Comparison of ENCODE assay signal across 18 cellular contexts in the genomic region with DNA sequence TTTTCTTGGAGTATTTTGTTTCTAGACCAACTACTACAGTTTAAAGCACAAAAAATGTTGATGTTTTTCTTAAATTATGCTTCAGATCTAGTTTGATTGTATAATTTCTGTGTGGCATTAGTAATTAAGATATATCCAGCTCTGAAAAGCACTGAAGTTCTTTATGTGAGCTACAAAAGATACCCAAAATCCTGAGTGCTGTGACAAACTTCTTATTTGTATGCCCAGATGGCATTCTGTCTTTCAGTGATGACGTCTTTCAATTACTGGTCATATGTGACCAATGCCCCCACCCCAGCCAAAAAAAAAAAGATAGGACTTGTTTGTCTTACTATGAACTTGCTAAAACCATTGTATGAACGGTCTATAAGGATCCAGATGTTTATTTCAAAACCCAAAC. TPM values are rescaled to one million over a fixed set of nuclear protein-coding genes. Genes with fewer than 3 reads are reported as not detected.
A peak's percentile ranks its signal among the peaks of the same experiment; 100 is the strongest.
DNase-seq lines count a peak whose midpoint lies in the region; ATAC-seq lines count a peak whose summit lies in the region.
"Had no signal": no experiment of that assay in that cellular context is flagged by ENCODE, and none has a peak within 500 bp of the region (broad histone marks: within the 10 kb centered on the region; RNA-seq: fewer than 3 reads in every experiment).

No MANE protein-coding gene starts in this region.

- peaks cover 22% of the 10 kb centered on the region for H3K36me3 Mint-ChIP-seq in activated naive CD8-positive, alpha-beta T cell
- H3K36me3 Mint-ChIP-seq in activated naive CD8-positive, alpha-beta T cell treated with anti-CD3 and anti-CD28 coated beads, Interleukin-2, amount 50 U/mL, for 24 hours (ENCODE audit: low read depth), result peaks cover 72% of the 10 kb centered on the region
- peaks cover 6% of the 10 kb centered on the region for H3K36me3 Mint-ChIP-seq in T-helper 17 cell (ENCODE audit: low read depth)
- peaks cover 0 to 83% (median 22%) of the 10 kb centered on the region in 3 donors for H3K36me3 Mint-ChIP-seq in naive thymus-derived CD8-positive, alpha-beta T cell

- H3K27me3 Mint-ChIP-seq in activated naive CD8-positive, alpha-beta T cell, result no peaks in the 10 kb centered on the region
- no peaks in the 10 kb centered on the region for H3K27me3 Mint-ChIP-seq in activated naive CD8-positive, alpha-beta T cell treated with anti-CD3 and anti-CD28 coated beads, Interleukin-2, amount 50 U/mL, for 24 hours
- no peaks in the 10 kb centered on the region for H3K27me3 Mint-ChIP-seq in T-helper 17 cell
- H3K27me3 Mint-ChIP-seq in naive thymus-derived CD8-positive, alpha-beta T cell, result no peaks in the 10 kb centered on the region

- no peak overlapping the region for H3K4me3 Mint-ChIP-seq in activated naive CD8-positive, alpha-beta T cell
- H3K4me3 Mint-ChIP-seq in activated naive CD8-positive, alpha-beta T cell treated with anti-CD3 and anti-CD28 coated beads, Interleukin-2, amount 50 U/mL, for 24 hours, result no peak overlapping the region
- H3K4me3 Mint-ChIP-seq in T-helper 17 cell, result no peak overlapping the region
- H3K4me3 Mint-ChIP-seq in naive thymus-derived CD8-positive, alpha-beta T cell, result no peak overlapping the region
- H3K4me3 Mint-ChIP-seq: HFFc6 had no signal

- no peaks in the 10 kb centered on the region for H3K9me3 Mint-ChIP-seq in activated naive CD8-positive, alpha-beta T cell (ENCODE audit: low read depth)
- no peaks in the 10 kb centered on the region for H3K9me3 Mint-ChIP-seq in activated naive CD8-positive, alpha-beta T cell treated with anti-CD3 and anti-CD28 coated beads, Interleukin-2, amount 50 U/mL, for 24 hours
- no peaks in the 10 kb centered on the region for H3K9me3 Mint-ChIP-seq in naive thymus-derived CD8-positive, alpha-beta T cell
- H3K9me3 Mint-ChIP-seq: HFFc6 had no signal

- H3K4me1 Mint-ChIP-seq in activated naive CD8-positive, alpha-beta T cell (ENCODE audit: low read depth), result peaks cover 63% of the 10 kb centered on the region
- H3K4me1 Mint-ChIP-seq in activated naive CD8-positive, alpha-beta T cell treated with anti-CD3 and anti-CD28 coated beads, Interleukin-2, amount 50 U/mL, for 24 hours, result peaks cover 51% of the 10 kb centered on the region
- H3K4me1 Mint-ChIP-seq in T-helper 17 cell, result peaks cover 25% of the 10 kb centered on the region
- peaks cover 16 to 58% (median 50%) of the 10 kb centered on the region in 4 donors for H3K4me1 Mint-ChIP-seq in naive thymus-derived CD8-positive, alpha-beta T cell

- DNase-seq in activated naive CD8-positive, alpha-beta T cell treated with anti-CD3 and anti-CD28 coated beads, Interleukin-2, amount 50 U/mL, for 24 hours, result no peak
- no peak for DNase-seq in T-helper 17 cell
- DNase-seq in naive thymus-derived CD8-positive, alpha-beta T cell, result no peak
- DNase-seq in 8988T, result no peak
- DNase-seq: DMS79, H7, HFFc6, KG1, MV-4-11, NCI-H1417, NCI-H187, NCI-H345, NCI-H526, SJCRH30 had no signal

- POLR2A ChIA-PET in naive thymus-derived CD8-positive, alpha-beta T cell (lab: Charles Lee), result interaction anchor here (1.8 to 2.7 kb wide), 2 partner anchors 40 to 54 kb away, joined by 7 to 8 read pairs; a partner anchor contains a TSS

- ATAC-seq in activated naive CD8-positive, alpha-beta T cell treated with anti-CD3 and anti-CD28 coated beads, Interleukin-2, amount 50 U/mL, for 24 hours, result no peak
- ATAC-seq in T-helper 17 cell (no peak), GM21825 (IDR thresholded peaks at IDR 0.05; ENCODE audit: unreplicated experiment) (no peak), GM21423 (IDR thresholded peaks at IDR 0.05; ENCODE audit: unreplicated experiment) (no peak)
- no peak for ATAC-seq in naive thymus-derived CD8-positive, alpha-beta T cell

- no peaks in the 10 kb centered on the region for H3K9me3 ChIP-seq in T-helper 17 cell (ENCODE audit: control insufficient read depth, low read length, poor library complexity, severe bottlenecking)
- H3K9me3 ChIP-seq: BLaER1, SJCRH30 had no signal

- H3K27ac Mint-ChIP-seq in activated naive CD8-positive, alpha-beta T cell, result peak overlapping the region; percentile 79
- no peak overlapping the region for H3K27ac Mint-ChIP-seq in activated naive CD8-positive, alpha-beta T cell treated with anti-CD3 and anti-CD28 coated beads, Interleukin-2, amount 50 U/mL, for 24 hours
- H3K27ac Mint-ChIP-seq in T-helper 17 cell, result peak overlapping the region; percentile 67
- peak overlapping the region in 8 of 10 donors; percentile 2 to 80 (median 62) for H3K27ac Mint-ChIP-seq in naive thymus-derived CD8-positive, alpha-beta T cell
- H3K27ac Mint-ChIP-seq: HFFc6 had no signal

RNA-seq across cellular contexts. Expression of a gene that starts 51.3 kb away (rescaled TPM):
- 10 to 100 TPM; 76.6 to 77.9 TPM for total RNA-seq in T-helper 17 cell
- total RNA-seq in naive thymus-derived CD8-positive, alpha-beta T cell, result 10 to 100 TPM; 56.4 to 56.9 TPM
- polyA plus RNA-seq in naive thymus-derived CD8-positive, alpha-beta T cell, result 10 to 100 TPM; 29.6 to 41.9 (median 32.2) TPM

RNA-seq across cellular contexts. Expression of a gene that starts 54.3 kb away (rescaled TPM):
- 100 to 1,000 TPM; 372 to 400 TPM for total RNA-seq in T-helper 17 cell
- total RNA-seq in naive thymus-derived CD8-positive, alpha-beta T cell, result 100 to 1,000 TPM; 484 to 533 TPM
- 100 to 1,000 TPM; 746 to 988 (median 748) TPM for polyA plus RNA-seq in naive thymus-derived CD8-positive, alpha-beta T cell
